ENCODE assay signal across 27 cellular contexts in genomic region chr1:227445746-227446145, GRCh38.
"Had no signal": no experiment of that assay in that cellular context is flagged by ENCODE, and none has a peak within 500 bp of the region (broad histone marks: within the 10 kb centered on the region; RNA-seq: fewer than 3 reads in every experiment).

No MANE protein-coding gene starts in this region.

- H3K36me3 ChIP-seq: left ventricle myocardium inferior, pancreas, prostate gland, spleen, suprapubic skin, thoracic aorta, tibial artery, uterus had no signal

- H3K4me2 ChIP-seq: hepatocyte had no signal

- H3K9me3 Mint-ChIP-seq: naive thymus-derived CD8-positive, alpha-beta T cell; nephron; stimulated activated effector memory CD8-positive, alpha-beta T cell treated with anti-CD3 and anti-CD28 coated beads, Interleukin-12 subunit alpha, Interleukin-12 subunit beta, amount 100 ng/mL, for 72 hours; stimulated activated naive CD8-positive, alpha-beta T cell treated with anti-CD3 and anti-CD28 coated beads, Interleukin-15, Interleukin-2, amounts not matched to agents 100 ng/mL and 50 ng/mL, for 24 hours; type B pancreatic cell had no signal

- H3K4me1 Mint-ChIP-seq: memory B cell; naive thymus-derived CD8-positive, alpha-beta T cell; stimulated activated effector memory CD8-positive, alpha-beta T cell treated with anti-CD3 and anti-CD28 coated beads, Interleukin-12 subunit alpha, Interleukin-12 subunit beta, amount 100 ng/mL, for 72 hours had no signal

- H3K27me3 ChIP-seq: hepatocyte, pancreas, suprapubic skin, tibial artery, uterus had no signal

- ATAC-seq: naive thymus-derived CD8-positive, alpha-beta T cell; pancreas; right cardiac atrium; sciatic nerve; stimulated activated effector memory CD8-positive, alpha-beta T cell treated with anti-CD3 and anti-CD28 coated beads, Interleukin-12 subunit alpha, Interleukin-12 subunit beta, amount 100 ng/mL, for 72 hours had no signal

- DNase-seq: islet precursor cell; left ventricle myocardium inferior; midbrain; naive thymus-derived CD8-positive, alpha-beta T cell; nucleus accumbens; pancreas; posterior cingulate gyrus; retina; right cardiac atrium; spleen; stimulated activated CD4-positive, alpha-beta T cell treated with anti-CD3 and anti-CD28 coated beads, Interleukin-4, amount 100 ng/mL, for 24 hours; stimulated activated naive CD4-positive, alpha-beta T cell; tibial artery; uterus had no signal

- H2AFZ ChIP-seq: hepatocyte had no signal

- FAIRE-seq: pancreas had no signal

- H3K4me3 ChIP-seq: hepatocyte, left ventricle myocardium inferior, lung, pancreas, prostate gland, skin epidermis, spleen, suprapubic skin, thoracic aorta, tibial artery, uterus had no signal

- H3K36me3 Mint-ChIP-seq: memory B cell; stimulated activated effector memory CD8-positive, alpha-beta T cell treated with anti-CD3 and anti-CD28 coated beads, Interleukin-12 subunit alpha, Interleukin-12 subunit beta, amount 100 ng/mL, for 72 hours; type B pancreatic cell had no signal

- H3K4me3 Mint-ChIP-seq: memory B cell; naive thymus-derived CD8-positive, alpha-beta T cell; nephron; neural crest cell; stimulated activated effector memory CD8-positive, alpha-beta T cell treated with anti-CD3 and anti-CD28 coated beads, Interleukin-12 subunit alpha, Interleukin-12 subunit beta, amount 100 ng/mL, for 72 hours; stimulated activated naive CD8-positive, alpha-beta T cell treated with anti-CD3 and anti-CD28 coated beads, Interleukin-15, Interleukin-2, amounts not matched to agents 100 ng/mL and 50 ng/mL, for 24 hours; type B pancreatic cell had no signal

- H3K4me1 ChIP-seq: pancreas, prostate gland, spleen, suprapubic skin, uterus had no signal

- H3K79me2 ChIP-seq: hepatocyte had no signal

- H3K9me3 ChIP-seq: left ventricle myocardium inferior, pancreas, prostate gland, spleen, suprapubic skin, thoracic aorta, tibial artery, uterus had no signal

- H3K27ac ChIP-seq: hepatocyte, left ventricle myocardium inferior, pancreas, prostate gland, skin epidermis, spleen, suprapubic skin, thoracic aorta, tibial artery, uterus had no signal

- H3K27ac Mint-ChIP-seq: memory B cell; naive thymus-derived CD8-positive, alpha-beta T cell; nephron; stimulated activated effector memory CD8-positive, alpha-beta T cell treated with anti-CD3 and anti-CD28 coated beads, Interleukin-12 subunit alpha, Interleukin-12 subunit beta, amount 100 ng/mL, for 72 hours; stimulated activated naive CD8-positive, alpha-beta T cell treated with anti-CD3 and anti-CD28 coated beads, Interleukin-15, Interleukin-2, amounts not matched to agents 100 ng/mL and 50 ng/mL, for 24 hours; type B pancreatic cell had no signal
